ENCODE assay signal across 18 cellular contexts in genomic region chr10:107443817-107444216, GRCh38.
DNase-seq lines count a peak whose midpoint lies in the region; ATAC-seq, FAIRE-seq and TF ChIP-seq lines count a peak whose summit lies in the region.
"Had no signal": no experiment of that assay in that cellular context is flagged by ENCODE, and none has a peak within 500 bp of the region (broad histone marks: within the 10 kb centered on the region; RNA-seq: fewer than 3 reads in every experiment).

No MANE protein-coding gene starts in this region.

- RAD21 ChIA-PET in GM12878 (lab: Charles Lee; ENCODE audit: unreplicated experiment): interaction anchor here (0.7 to 4.4 kb wide), 17 partner anchors 10 to 301 kb away, joined by 3 to 46 read pairs (median 5); no protein-coding TSS in a partner anchor

- H3K4me1 ChIP-seq in GM12878 (ENCODE audit: control insufficient read depth, insufficient read depth, low read length): peaks cover 17% of the 10 kb centered on the region; the same call in 1 of the 2 replicates
- H3K4me1 ChIP-seq: BLaER1 had no signal

- no TSS peak for BruUV-seq in GM12878 (replicated peaks; lab: Mats Ljungman, UMichigan)

- H3K79me2 ChIP-seq in GM12878 (ENCODE audit: control insufficient read depth, insufficient read depth, low read length): no peaks in the 10 kb centered on the region

- TF ChIP-seq EP300 in GM12878 (IDR thresholded peaks at IDR 0.05; ENCODE audit: borderline replicate concordance in 1 of 2, control insufficient read depth in 1 of 2, low read depth in 2 of 2, low read length in 2 of 2): 0 out of 4 replicates have a peak, but pooled peaks of 1 of the 2 experiments have one; percentile 25

- no peaks in the 10 kb centered on the region for H3K27me3 ChIP-seq in GM12878 (replicated peaks in 1 of 2; ENCODE audit: control insufficient read depth in 2 of 2, insufficient read depth in 2 of 2, low read length in 1 of 2)
- H3K27me3 ChIP-seq: BLaER1 had no signal

- FAIRE-seq in GM12878 (lab: Jason Lieb, UNC) (no peak), D721Med (lab: Jason Lieb, UNC) (no peak)
- FAIRE-seq: G401.6, H54, HTR-8/SVneo had no signal

- no peak overlapping the region for H3K27ac ChIP-seq in GM12878 (ENCODE audit: control insufficient read depth, insufficient read depth)
- H3K27ac ChIP-seq: BLaER1 had no signal

- POLR2A ChIA-PET in GM12878 (lab: Charles Lee): interaction anchor here (0.7 to 1.6 kb wide), 6 partner anchors 10 to 213 kb away, joined by 3 to 10 read pairs (median 4); no protein-coding TSS in a partner anchor

- no peaks in the 10 kb centered on the region for H3K9me3 ChIP-seq in GM12878 (replicated peaks; ENCODE audit: control insufficient read depth, insufficient read depth, low read length)
- H3K9me3 ChIP-seq: BLaER1 had no signal

- DNase-seq in GM12878 (ENCODE audit: low read depth, low spot score) (no peak), D721Med (ENCODE audit: insufficient read length, low spot score) (no peak), mesenteric fat pad (ENCODE audit: low spot score) (no peak)
- DNase-seq: 8988T; CD8-positive, alpha-beta T cell; COR-L47; HCEC 1CT; Kasumi-1; KBM-7 had no signal

- in situ Hi-C loops in GM12878 (cut with MboI): no loop called here

- no peaks in the 10 kb centered on the region for H4K20me1 ChIP-seq in GM12878 (ENCODE audit: control insufficient read depth, insufficient read depth)
- H4K20me1 ChIP-seq: BLaER1 had no signal

- H3K4me3 ChIP-seq in GM12878: no peak overlapping the region
- H3K4me3 ChIP-seq: BLaER1, GM23338 had no signal

- H3K4me2 ChIP-seq in GM12878 (ENCODE audit: control insufficient read depth, insufficient read depth): peak overlapping the region; percentile 35; the same call in 1 of the 2 replicates
- H3K4me2 ChIP-seq: BLaER1, GM23338 had no signal

- no peak for TF ChIP-seq POLR2A in GM12878 (IDR thresholded peaks at IDR 0.05; ENCODE audit: low read depth, low read length)

- intact Hi-C loops in GM12878 (cut with micrococcal nuclease; ENCODE audit: unreplicated experiment): no loop called here

- WGBS in GM12878 (ENCODE audit: insufficient coverage, insufficient replicate concordance, low lambda C conversion rate, missing lambda C conversion rate): 13% methylated on average over 1 of the region's 1 CpG

- SMC1A ChIA-PET in GM12878 (lab: Charles Lee; ENCODE audit: uncharacterized antibody, unreplicated experiment): interaction anchor here (1.1 to 5.0 kb wide), 24 partner anchors 9 to 760 kb away, joined by 3 to 51 read pairs (median 5); no protein-coding TSS in a partner anchor

- no peak for TF ChIP-seq CTCF in GM12878 (IDR thresholded peaks at IDR 0.05 in 2 of 3, conservative IDR thresholded peaks at IDR 0.05 in 1 of 3; ENCODE audit: control insufficient read depth in 2 of 3, extremely low read depth in 1 of 3, insufficient read depth in 1 of 3, low read depth in 3 of 3, low read length in 3 of 3)
- TF ChIP-seq CTCF in D721Med (IDR thresholded peaks at IDR 0.05; ENCODE audit: insufficient read depth, missing control alignments): no peak

- H3K9ac ChIP-seq in GM12878 (ENCODE audit: control insufficient read depth, insufficient read depth, low read length): no peak overlapping the region
- H3K9ac ChIP-seq: BLaER1 had no signal

- CTCF ChIA-PET in GM12878 (lab: Yijun Ruan, JAX): interaction anchor here (0.7 to 4.5 kb wide), 15 partner anchors 10 to 761 kb away, joined by 3 to 26 read pairs (median 7); no protein-coding TSS in a partner anchor

- H2AFZ ChIP-seq in GM12878 (ENCODE audit: control insufficient read depth, low read depth, low read length): no peak overlapping the region
- H2AFZ ChIP-seq: GM23338 had no signal

- ATAC-seq in GM18868 (IDR thresholded peaks at IDR 0.05; ENCODE audit: unreplicated experiment) (peak; percentile 18), GM21786 (IDR thresholded peaks at IDR 0.05; ENCODE audit: unreplicated experiment) (peak; percentile 19), GM12878 (peak; percentile 63), GM19452 (IDR thresholded peaks at IDR 0.05; ENCODE audit: unreplicated experiment) (no peak), GM18520 (IDR thresholded peaks at IDR 0.05; ENCODE audit: unreplicated experiment) (no peak)
- ATAC-seq: CD8-positive, alpha-beta T cell; GM23338 had no signal

- no peak for TF ChIP-seq RAD21 in GM12878 (IDR thresholded peaks at IDR 0.05; ENCODE audit: insufficient read depth, low read depth, low read length)

- no peaks in the 10 kb centered on the region for H3K36me3 ChIP-seq in GM12878 (ENCODE audit: control insufficient read depth in 2 of 2, insufficient read depth in 2 of 2, low read length in 1 of 2)
- H3K36me3 ChIP-seq: BLaER1 had no signal

TF ChIP-seq in GM12878, 131 proteins besides CTCF, POLR2A, EP300 and RAD21:
- TF ChIP-seq BHLHE40 (IDR thresholded peaks at IDR 0.05; ENCODE audit: borderline replicate concordance in 1 of 2, low read depth in 2 of 2, low read length in 1 of 2) (peak; percentile 50 to 80; a peak in 2 of 4 replicates), EZH2 (IDR thresholded peaks at IDR 0.05; ENCODE audit: borderline replicate concordance, control insufficient read depth, low read depth, low read length) (no peak), IKZF2 (IDR thresholded peaks at IDR 0.05) (peak; percentile 41 to 47; a peak in 2 of 4 replicates), ZNF384 (IDR thresholded peaks at IDR 0.05; ENCODE audit: borderline replicate concordance, low read depth, low read length) (0 out of 2 replicates have a peak, but pooled peaks have one; percentile 28), MTA2 (IDR thresholded peaks at IDR 0.05; ENCODE audit: low read depth) (peak; percentile 77), NR2C2 (IDR thresholded peaks at IDR 0.05; ENCODE audit: borderline replicate concordance, control insufficient read depth, insufficient read length, low read depth) (no peak), IKZF1 (conservative IDR thresholded peaks at IDR 0.05) (peak; percentile 41; the same call in 1 of the 2 replicates)

Comparison
In these comparisons a context has a peak if more than half of its experiments do, and no peak if none do; other contexts are left out.
1. ATAC-seq: peak in GM18868 (single experiment), GM21786 (single experiment) and GM12878 (single experiment); none in GM19452 (single experiment) and GM18520 (single experiment).